In genomic region chr5:88264565-88264964, GRCh38 we compare ENCODE assay signal across 5 cellular contexts. TPM values are rescaled to one million over a fixed set of nuclear protein-coding genes. Genes with fewer than 3 reads are reported as not detected.
DNase-seq lines count a peak whose midpoint lies in the region; ATAC-seq, FAIRE-seq and TF ChIP-seq lines count a peak whose summit lies in the region.
"Not testable (repeated sequence)": the region's sequence is repeated elsewhere in the genome, so short reads cannot be mapped to it uniquely, and the experiment has no call there.

No MANE protein-coding gene starts in this region.

- H3K4me1 Mint-ChIP-seq in activated T-cell treated with anti-CD3 and anti-CD28 coated beads, Interleukin-2, amount 50 U/mL, for 72 hours (ENCODE audit: low read depth) = peaks cover 64% of the 10 kb centered on the region
- peaks cover 15% of the 10 kb centered on the region for H3K4me1 Mint-ChIP-seq in endothelial cell (ENCODE audit: unreplicated experiment)
- H3K4me1 Mint-ChIP-seq in neural crest cell = peaks cover 31% of the 10 kb centered on the region

- H3K27me3 Mint-ChIP-seq in activated T-cell treated with anti-CD3 and anti-CD28 coated beads, Interleukin-2, amount 50 U/mL, for 72 hours (ENCODE audit: low read depth); endothelial cell (ENCODE audit: unreplicated experiment); neural crest cell (ENCODE audit: low read depth): not testable (repeated sequence)

- not testable (repeated sequence) for DNase-seq in activated T-cell treated with anti-CD3 and anti-CD28 coated beads, Interleukin-2, amount 50 U/mL, for 72 hours; K562 (ENCODE audit: extremely low read depth in 1 of 4, low spot score in 3 of 4); endothelial cell (ENCODE audit: low spot score); neural crest cell (ENCODE audit: low read depth, low spot score)

- H3K9me3 Mint-ChIP-seq in activated T-cell treated with anti-CD3 and anti-CD28 coated beads, Interleukin-2, amount 50 U/mL, for 72 hours; endothelial cell (ENCODE audit: unreplicated experiment): not testable (repeated sequence)
- peaks cover 16% of the 10 kb centered on the region for H3K9me3 Mint-ChIP-seq in neural crest cell

- not testable (repeated sequence) for H2AFZ ChIP-seq in K562 (ENCODE audit: low read depth, low read length)

- H3K36me3 ChIP-seq in HEK293 (ENCODE audit: control insufficient read depth in 2 of 2, insufficient read depth in 1 of 2, low read length in 2 of 2) (peaks cover 0 to 15% of the 10 kb centered on the region in 2 experiments; a peak in 2 of 3 replicates), K562 (ENCODE audit: control insufficient read depth, insufficient read depth, low read length) (peaks cover 49% of the 10 kb centered on the region)

- FAIRE-seq in K562 (lab: Jason Lieb, UNC) = not testable (repeated sequence)

- H3K4me3 Mint-ChIP-seq in activated T-cell treated with anti-CD3 and anti-CD28 coated beads, Interleukin-2, amount 50 U/mL, for 72 hours = not testable (repeated sequence)
- peak overlapping the region; percentile 44 for H3K4me3 Mint-ChIP-seq in endothelial cell (ENCODE audit: unreplicated experiment)
- peak overlapping the region; percentile 61 for H3K4me3 Mint-ChIP-seq in neural crest cell

- H3K9me3 ChIP-seq in HEK293 (ENCODE audit: control insufficient read depth, insufficient read depth, low read depth, low read length); K562 (replicated peaks; ENCODE audit: control insufficient read depth, insufficient read depth, low read depth, low read length): not testable (repeated sequence)

- in situ Hi-C loops in K562 (cut with MboI) = not testable (repeated sequence)

- TF ChIP-seq EP300 in K562 (IDR thresholded peaks at IDR 0.05; ENCODE audit: low read length) = not testable (repeated sequence)

- peaks cover 100% of the 10 kb centered on the region for H3K79me2 ChIP-seq in K562 (ENCODE audit: control insufficient read depth, insufficient read depth, low read length)

- H3K4me3 ChIP-seq in HEK293 (ENCODE audit: low read depth, low read length); K562: not testable (repeated sequence)

- not testable (repeated sequence) for H3K4me1 ChIP-seq in HEK293 (ENCODE audit: control insufficient read depth, insufficient read depth, low read length); K562 (replicated peaks in 1 of 2; ENCODE audit: control insufficient read depth in 2 of 2, insufficient read depth in 2 of 2, low read length in 2 of 2)

- TF ChIP-seq POLR2A in K562 (conservative IDR thresholded peaks at IDR 0.05) = not testable (repeated sequence)

- TF ChIP-seq CTCF in HEK293 (tag by site-specific recombination; IDR thresholded peaks at IDR 0.05); K562 (IDR thresholded peaks at IDR 0.05 in 2 of 3, conservative IDR thresholded peaks at IDR 0.05 in 1 of 3; ENCODE audit: insufficient read depth in 2 of 3, low read depth in 1 of 3, low read length in 3 of 3); endothelial cell (IDR thresholded peaks at IDR 0.05; ENCODE audit: unreplicated experiment); neural crest cell (conservative IDR thresholded peaks at IDR 0.05): not testable (repeated sequence)

- not testable (repeated sequence) for H3K9me1 ChIP-seq in K562 (ENCODE audit: control insufficient read depth, insufficient read depth, low read length)

- not testable (repeated sequence) for TF ChIP-seq RAD21 in K562 (CRISPR knock-in tag; conservative IDR thresholded peaks at IDR 0.05 in 1 of 2, IDR thresholded peaks at IDR 0.05 in 1 of 2)

- CTCF ChIA-PET in HEK293 (lab: Yijun Ruan, JAX); K562 (lab: Yijun Ruan, JAX; ENCODE audit: low intra/inter-chr PET ratio): not testable (repeated sequence)

- H3K36me3 Mint-ChIP-seq in activated T-cell treated with anti-CD3 and anti-CD28 coated beads, Interleukin-2, amount 50 U/mL, for 72 hours (ENCODE audit: insufficient read depth in 2 of 2) = peaks cover 20 to 26% of the 10 kb centered on the region in 2 donors
- H3K36me3 Mint-ChIP-seq in endothelial cell (ENCODE audit: low read depth, unreplicated experiment) = peaks cover 16% of the 10 kb centered on the region
- peaks cover 57% of the 10 kb centered on the region for H3K36me3 Mint-ChIP-seq in neural crest cell (ENCODE audit: low read depth)

- not testable (repeated sequence) for H3K27me3 ChIP-seq in K562 (ENCODE audit: control insufficient read depth in 2 of 2, insufficient read depth in 2 of 2, low read length in 2 of 2)

- not testable (repeated sequence) for H4K20me1 ChIP-seq in K562 (replicated peaks; ENCODE audit: control insufficient read depth, insufficient read depth, low read length)

- H3K4me2 ChIP-seq in K562 (ENCODE audit: insufficient read depth, low read length) = not testable (repeated sequence)

- POLR2A ChIA-PET in HEK293 (lab: Yijun Ruan, JAX) = not testable (repeated sequence)
- POLR2A ChIA-PET in K562 (lab: Yijun Ruan, JAX) = interaction anchor here (0.6 kb wide), 1 partner anchor 46 kb away, joined by 4 read pairs; no protein-coding TSS in a partner anchor

- WGBS in K562 (ENCODE audit: insufficient coverage, low coverage, missing lambda C conversion rate) = 100% methylated on average over 2 of the region's 2 CpGs

- H3K9ac ChIP-seq in K562 (ENCODE audit: insufficient read depth in 1 of 2, low read depth in 2 of 2, low read length in 2 of 2) = not testable (repeated sequence)

- intact Hi-C loops in K562 (cut with micrococcal nuclease) = not testable (repeated sequence)

- BruUV-seq in K562 (replicated peaks; lab: Mats Ljungman, UMichigan) = not testable (repeated sequence)

- not testable (repeated sequence) for H3K27ac ChIP-seq in HEK293 (ENCODE audit: extremely low read depth, low read depth, low read length); K562 (ENCODE audit: extremely low read depth, low read depth, low read length)

- not testable (repeated sequence) for ATAC-seq in activated T-cell treated with anti-CD3 and anti-CD28 coated beads, Interleukin-2, amount 50 U/mL, for 72 hours (replicated peaks in 1 of 2); K562

- peak overlapping the region; percentile 70 for H3K27ac Mint-ChIP-seq in activated T-cell treated with anti-CD3 and anti-CD28 coated beads, Interleukin-2, amount 50 U/mL, for 72 hours
- H3K27ac Mint-ChIP-seq in endothelial cell (ENCODE audit: unreplicated experiment); neural crest cell (ENCODE audit: unreplicated experiment): not testable (repeated sequence)

TF ChIP-seq in HEK293, 187 proteins besides CTCF, POLR2A, EP300 and RAD21 (continues in another document):
- 0 out of 2 replicates have a peak, but pooled peaks have one; percentile 59 for TF ChIP-seq ZNF580 (tag by site-specific recombination; IDR thresholded peaks at IDR 0.05)

TF ChIP-seq in K562, 482 proteins besides CTCF, POLR2A, EP300 and RAD21:
- TF ChIP-seq BCOR (IDR thresholded peaks at IDR 0.05) (0 out of 2 replicates have a peak, but pooled peaks have one; percentile 44), ZNF146 (CRISPR knock-in tag; IDR thresholded peaks at IDR 0.05; ENCODE audit: unreplicated experiment) (peak; percentile 82)

RNA-seq across cellular contexts. Expression of gene TMEM161B, which starts 4.1 kb away (rescaled TPM):
- 10 to 100 TPM; 27.2 to 31.1 TPM for total RNA-seq in activated T-cell treated with anti-CD3 and anti-CD28 coated beads, Interleukin-2, amount 50 U/mL, for 72 hours
- total RNA-seq in K562 (2011; cell fraction: chromatin; rRNA removed; ENCODE audit: low replicate concordance) = 82.5 and 141 TPM in 2 replicates
- total RNA-seq in K562 (2011; cell fraction: nucleolus; rRNA removed) = 57.0 and 72.8 TPM in 2 replicates
- total RNA-seq in K562 (2011; cell fraction: nucleoplasm; rRNA removed) = 97.9 and 121 TPM in 2 replicates
- 18.9 and 19.7 TPM in 2 replicates for total RNA-seq in K562 (2014; rRNA removed)
- 48.0 and 59.1 TPM in 2 replicates for total RNA-seq in K562 (2014; rRNA removed; fragmentation: Illumina TruSeq; extraction: Trizol)
- total RNA-seq in K562 (2015; rRNA removed; fragmentation: Illumina TruSeq; extraction: Trizol) = 38.1 and 40.6 TPM in 2 replicates
- 32.7 and 33.4 TPM in 2 replicates for total RNA-seq in K562 (2021)
- 48.6 and 57.1 TPM in 2 replicates for polyA plus RNA-seq in K562 (2011; rRNA removed)
- 6.0 and 18.4 TPM in 2 replicates for polyA plus RNA-seq in K562 (2011; cell fraction: cytosol; rRNA removed)
- 70.7 and 103 TPM in 2 replicates for polyA plus RNA-seq in K562 (2011; cell fraction: nucleus; rRNA removed)
- 17.7 and 27.7 TPM in 2 replicates for polyA plus RNA-seq in K562 (2012)
- 33.3 and 36.8 TPM in 2 replicates for polyA plus RNA-seq in K562 (2014; fragmentation: Illumina TruSeq; extraction: Trizol)
- polyA plus RNA-seq in K562 (2014; fragmentation: Nextera tagmentation; extraction: Ambion mirVana) = 10 to 100 TPM; 47.5 to 51.5 TPM
- 31.6 TPM in 2 replicates for polyA plus RNA-seq in K562 (2014; rRNA removed)
- polyA minus RNA-seq in K562 (2011; rRNA and poly(A)+ RNA removed) = 61.5 and 79.9 TPM in 2 replicates
- polyA minus RNA-seq in K562 (2011; cell fraction: cytosol; rRNA and poly(A)+ RNA removed) = 15.1 and 17.8 TPM in 2 replicates
- 117 and 186 TPM in 2 replicates for polyA minus RNA-seq in K562 (2011; cell fraction: nucleus; rRNA and poly(A)+ RNA removed)
- total RNA-seq in endothelial cell (ENCODE audit: unreplicated experiment) = 10.6 TPM
- 16.7 and 16.9 TPM in 2 replicates for total RNA-seq in neural crest cell
